In the genomic region with DNA sequence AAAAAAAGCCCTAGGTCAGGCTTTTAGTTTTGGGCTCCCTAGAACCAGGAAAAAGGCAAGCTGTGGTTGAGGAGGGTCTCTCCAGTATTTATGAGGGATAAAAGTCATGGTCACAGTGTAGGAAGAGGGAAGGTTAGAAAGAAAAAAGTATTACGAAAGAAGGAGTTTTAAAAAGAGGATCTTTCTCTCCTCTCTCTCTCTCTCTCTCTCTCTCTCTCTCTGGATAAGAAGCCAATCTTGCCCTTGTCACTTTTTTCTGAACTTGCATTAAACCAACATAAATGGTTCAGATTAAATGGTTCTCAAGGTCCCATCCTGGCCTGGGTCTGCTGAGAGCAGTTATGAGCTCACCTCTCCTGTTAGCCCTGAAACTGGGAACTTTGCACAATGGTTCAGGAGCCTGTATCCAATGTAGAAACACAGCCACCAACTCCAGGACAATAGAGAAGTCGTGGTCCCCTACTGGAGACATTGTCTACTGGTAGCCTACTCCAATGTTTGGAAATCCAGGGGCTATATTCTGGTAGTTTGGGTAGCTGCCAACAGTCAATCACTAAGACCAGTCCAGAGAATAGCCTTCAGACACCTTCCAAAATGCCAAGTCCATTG, we compare ENCODE assay signal across 13 cellular contexts.
DNase-seq lines count a peak whose midpoint lies in the region; ATAC-seq lines count a peak whose summit lies in the region.
"Had no signal": no experiment of that assay in that cellular context is flagged by ENCODE, and none has a peak within 500 bp of the region (broad histone marks: within the 10 kb centered on the region; RNA-seq: fewer than 3 reads in every experiment).

No MANE protein-coding gene starts in this region.

- no peak overlapping the region for H3K27ac Mint-ChIP-seq in activated naive CD4-positive, alpha-beta T cell treated with anti-CD3 and anti-CD28 coated beads, Interleukin-2, amount 50 U/mL, for 24 hours
- H3K27ac Mint-ChIP-seq in activated naive CD4-positive, alpha-beta T cell treated with anti-CD3 and anti-CD28 coated beads for 36 hours, result no peak overlapping the region
- H3K27ac Mint-ChIP-seq in T-cell, result no peak overlapping the region
- H3K27ac Mint-ChIP-seq in natural killer cell treated with Interleukin-12 subunit alpha and Interleukin-12 subunit beta and Interleukin-15 and Interleukin-18, amount 100 ng/mL, for 72 hours, result peak overlapping the region; percentile 93 to 95
- H3K27ac Mint-ChIP-seq: CD8-positive, alpha-beta memory T cell had no signal

- H3K27ac ChIP-seq in KOPT-K1 (ENCODE audit: low read depth, low read length, poor library complexity, severe bottlenecking), result peak overlapping the region; percentile 98

- DNase-seq in activated naive CD4-positive, alpha-beta T cell treated with anti-CD3 and anti-CD28 coated beads for 36 hours, result no peak
- DNase-seq in T-cell (no peak), GDM1 (lab: John Stamatoyannopoulos, UW) (no peak), HT-29 (ENCODE audit: low spot score) (no peak)
- no peak for DNase-seq in natural killer cell treated with Interleukin-12 subunit alpha and Interleukin-12 subunit beta and Interleukin-15 and Interleukin-18, amount 100 ng/mL, for 72 hours (ENCODE audit: low spot score)
- DNase-seq: CD8-positive, alpha-beta memory T cell; Kasumi-1; NCI-H1092; NCI-H345; SK-N-SH had no signal

- H3K36me3 Mint-ChIP-seq in activated naive CD4-positive, alpha-beta T cell treated with anti-CD3 and anti-CD28 coated beads, Interleukin-2, amount 50 U/mL, for 24 hours, result no peaks in the 10 kb centered on the region
- H3K36me3 Mint-ChIP-seq in activated naive CD4-positive, alpha-beta T cell treated with anti-CD3 and anti-CD28 coated beads for 36 hours (ENCODE audit: low read depth), result no peaks in the 10 kb centered on the region
- no peaks in the 10 kb centered on the region for H3K36me3 Mint-ChIP-seq in T-cell
- peaks cover 14% of the 10 kb centered on the region for H3K36me3 Mint-ChIP-seq in natural killer cell treated with Interleukin-12 subunit alpha and Interleukin-12 subunit beta and Interleukin-15 and Interleukin-18, amount 100 ng/mL, for 72 hours
- H3K36me3 Mint-ChIP-seq: CD8-positive, alpha-beta memory T cell had no signal

- CTCF ChIA-PET in activated naive CD4-positive, alpha-beta T cell treated with anti-CD3 and anti-CD28 coated beads for 36 hours (lab: Charles Lee), result no interaction called here
- CTCF ChIA-PET in T-cell (lab: Charles Lee), result interaction anchor here (0.6 to 0.7 kb wide), 2 partner anchors 74 to 866 kb away, joined by 3 to 4 read pairs; no protein-coding TSS in a partner anchor

- intact Hi-C loops in activated naive CD4-positive, alpha-beta T cell treated with anti-CD3 and anti-CD28 coated beads for 36 hours (cut with micrococcal nuclease), result no loop called here

- H3K27me3 Mint-ChIP-seq in activated naive CD4-positive, alpha-beta T cell treated with anti-CD3 and anti-CD28 coated beads, Interleukin-2, amount 50 U/mL, for 24 hours, result no peaks in the 10 kb centered on the region
- H3K27me3 Mint-ChIP-seq in activated naive CD4-positive, alpha-beta T cell treated with anti-CD3 and anti-CD28 coated beads for 36 hours (ENCODE audit: low read depth), result no peaks in the 10 kb centered on the region
- H3K27me3 Mint-ChIP-seq in T-cell, result no peaks in the 10 kb centered on the region
- H3K27me3 Mint-ChIP-seq in natural killer cell treated with Interleukin-12 subunit alpha and Interleukin-12 subunit beta and Interleukin-15 and Interleukin-18, amount 100 ng/mL, for 72 hours, result no peaks in the 10 kb centered on the region
- H3K27me3 Mint-ChIP-seq: CD8-positive, alpha-beta memory T cell had no signal

- peaks cover 13% of the 10 kb centered on the region for H3K36me3 ChIP-seq in KOPT-K1 (ENCODE audit: insufficient read depth, low read length)

- POLR2A ChIA-PET in T-cell (lab: Charles Lee), result no interaction called here

- peaks cover 4% of the 10 kb centered on the region for H3K4me1 Mint-ChIP-seq in activated naive CD4-positive, alpha-beta T cell treated with anti-CD3 and anti-CD28 coated beads, Interleukin-2, amount 50 U/mL, for 24 hours
- no peaks in the 10 kb centered on the region for H3K4me1 Mint-ChIP-seq in activated naive CD4-positive, alpha-beta T cell treated with anti-CD3 and anti-CD28 coated beads for 36 hours (ENCODE audit: low read depth)
- peaks cover 0 to 5% (median 0%) of the 10 kb centered on the region in 3 donors for H3K4me1 Mint-ChIP-seq in T-cell
- H3K4me1 Mint-ChIP-seq in natural killer cell treated with Interleukin-12 subunit alpha and Interleukin-12 subunit beta and Interleukin-15 and Interleukin-18, amount 100 ng/mL, for 72 hours (ENCODE audit: low read depth in 2 of 2), result peaks cover 87 to 90% of the 10 kb centered on the region in 2 donors
- H3K4me1 Mint-ChIP-seq: CD8-positive, alpha-beta memory T cell had no signal

- H3K9me3 Mint-ChIP-seq in activated naive CD4-positive, alpha-beta T cell treated with anti-CD3 and anti-CD28 coated beads, Interleukin-2, amount 50 U/mL, for 24 hours, result no peaks in the 10 kb centered on the region
- no peaks in the 10 kb centered on the region for H3K9me3 Mint-ChIP-seq in activated naive CD4-positive, alpha-beta T cell treated with anti-CD3 and anti-CD28 coated beads for 36 hours
- no peaks in the 10 kb centered on the region for H3K9me3 Mint-ChIP-seq in T-cell
- no peaks in the 10 kb centered on the region for H3K9me3 Mint-ChIP-seq in natural killer cell treated with Interleukin-12 subunit alpha and Interleukin-12 subunit beta and Interleukin-15 and Interleukin-18, amount 100 ng/mL, for 72 hours
- H3K9me3 Mint-ChIP-seq: CD8-positive, alpha-beta memory T cell had no signal

- peak overlapping the region; percentile 58 for H3K4me3 Mint-ChIP-seq in activated naive CD4-positive, alpha-beta T cell treated with anti-CD3 and anti-CD28 coated beads, Interleukin-2, amount 50 U/mL, for 24 hours
- H3K4me3 Mint-ChIP-seq in activated naive CD4-positive, alpha-beta T cell treated with anti-CD3 and anti-CD28 coated beads for 36 hours, result no peak overlapping the region
- peak overlapping the region in 2 of 3 donors; percentile 46 to 67 for H3K4me3 Mint-ChIP-seq in T-cell
- H3K4me3 Mint-ChIP-seq in natural killer cell treated with Interleukin-12 subunit alpha and Interleukin-12 subunit beta and Interleukin-15 and Interleukin-18, amount 100 ng/mL, for 72 hours, result peak overlapping the region; percentile 85
- H3K4me3 Mint-ChIP-seq: CD8-positive, alpha-beta memory T cell had no signal

- H3K9me3 ChIP-seq in KOPT-K1 (ENCODE audit: insufficient read depth, low read length, poor library complexity, severe bottlenecking), result no peaks in the 10 kb centered on the region
- H3K9me3 ChIP-seq: SK-N-SH had no signal

- no peak for ATAC-seq in T-cell (replicated peaks in 1 of 4)
- no peak for ATAC-seq in natural killer cell treated with Interleukin-12 subunit alpha and Interleukin-12 subunit beta and Interleukin-15 and Interleukin-18, amount 100 ng/mL, for 72 hours
- ATAC-seq: HepG2 had no signal

Comparison
In these comparisons a context has a peak if more than half of its experiments do, and no peak if none do; other contexts are left out.
1. H3K27ac Mint-ChIP-seq: peak in natural killer cell treated with Interleukin-12 subunit alpha and Interleukin-12 subunit beta and Interleukin-15 and Interleukin-18, amount 100 ng/mL, for 72 hours (2 of 2); none in activated naive CD4-positive, alpha-beta T cell treated with anti-CD3 and anti-CD28 coated beads, Interleukin-2, amount 50 U/mL, for 24 hours (single experiment), activated naive CD4-positive, alpha-beta T cell treated with anti-CD3 and anti-CD28 coated beads for 36 hours (single experiment) and T-cell (0 of 2).